12 cellular contexts compared by ENCODE assay signal in genomic region chr12:50542448-50542847, GRCh38. TPM values are rescaled to one million over a fixed set of nuclear protein-coding genes. Genes with fewer than 3 reads are reported as not detected.
DNase-seq lines count a peak whose midpoint lies in the region; ATAC-seq and TF ChIP-seq lines count a peak whose summit lies in the region.
"Had no signal": no experiment of that assay in that cellular context is flagged by ENCODE, and none has a peak within 500 bp of the region (broad histone marks: within the 10 kb centered on the region; RNA-seq: fewer than 3 reads in every experiment).

No MANE protein-coding gene starts in this region.

- peak overlapping the region; percentile 97 for H3K27ac ChIP-seq in smooth muscle cell (ENCODE audit: low read depth)

- no peak overlapping the region for H3K4me3 ChIP-seq in smooth muscle cell

- peaks cover 11% of the 10 kb centered on the region for H3K36me3 Mint-ChIP-seq in activated CD4-positive, alpha-beta T cell treated with anti-CD3 and anti-CD28 coated beads, Interleukin-2, amount 10 ng/mL, durations not matched to agents 24 days and 14 days (ENCODE audit: low read depth)

- intact Hi-C loops in activated CD4-positive, alpha-beta T cell treated with anti-CD3 and anti-CD28 coated beads, Interleukin-2, amount 10 ng/mL, durations not matched to agents 24 days and 14 days (cut with micrococcal nuclease), result loop anchor here (1.0 to 2.0 kb wide), 5 partner anchors 9 to 54 kb away; no protein-coding TSS in a partner anchor

- no peak for ATAC-seq in GM19023 (IDR thresholded peaks at IDR 0.05; ENCODE audit: unreplicated experiment)

- 90% methylated on average over 1 of the region's 1 CpG for whole genome bisulfite sequencing in smooth muscle cell (ENCODE audit: low lambda C conversion rate)

- H3K9me3 ChIP-seq in smooth muscle cell (replicated peaks; ENCODE audit: low read depth), result no peaks in the 10 kb centered on the region
- H3K9me3 ChIP-seq: Caco-2 had no signal

- no peak overlapping the region for H3K4me3 Mint-ChIP-seq in activated CD4-positive, alpha-beta T cell treated with anti-CD3 and anti-CD28 coated beads, Interleukin-2, amount 10 ng/mL, durations not matched to agents 24 days and 14 days
- H3K4me3 Mint-ChIP-seq: H9, memory B cell had no signal

- peaks cover 3% of the 10 kb centered on the region for H3F3A ChIP-seq in smooth muscle cell (ENCODE audit: low read depth)

- H3K9ac ChIP-seq in smooth muscle cell (ENCODE audit: low read depth), result peak overlapping the region; percentile 62

- peaks cover 90% of the 10 kb centered on the region for H3K79me2 ChIP-seq in smooth muscle cell (ENCODE audit: low read depth)

- no peak overlapping the region for H3K4me2 ChIP-seq in smooth muscle cell

- H3K4me1 Mint-ChIP-seq in activated CD4-positive, alpha-beta T cell treated with anti-CD3 and anti-CD28 coated beads, Interleukin-2, amount 10 ng/mL, durations not matched to agents 24 days and 14 days, result peaks cover 29% of the 10 kb centered on the region

- peak overlapping the region; percentile 91 for H3K27ac Mint-ChIP-seq in activated CD4-positive, alpha-beta T cell treated with anti-CD3 and anti-CD28 coated beads, Interleukin-2, amount 10 ng/mL, durations not matched to agents 24 days and 14 days
- H3K27ac Mint-ChIP-seq: H9, memory B cell had no signal

- no peaks in the 10 kb centered on the region for H3K27me3 ChIP-seq in smooth muscle cell (ENCODE audit: low read depth)

- H3K4me1 ChIP-seq in smooth muscle cell (ENCODE audit: low read depth), result peaks cover 26% of the 10 kb centered on the region

- H3K27me3 Mint-ChIP-seq in activated CD4-positive, alpha-beta T cell treated with anti-CD3 and anti-CD28 coated beads, Interleukin-2, amount 10 ng/mL, durations not matched to agents 24 days and 14 days, result no peaks in the 10 kb centered on the region
- H3K27me3 Mint-ChIP-seq: memory B cell had no signal

- H3K9me3 Mint-ChIP-seq in activated CD4-positive, alpha-beta T cell treated with anti-CD3 and anti-CD28 coated beads, Interleukin-2, amount 10 ng/mL, durations not matched to agents 24 days and 14 days, result no peaks in the 10 kb centered on the region
- H3K9me3 Mint-ChIP-seq: H9, memory B cell had no signal

- H3K36me3 ChIP-seq in smooth muscle cell (ENCODE audit: low read depth), result no peaks in the 10 kb centered on the region

- H2AFZ ChIP-seq in smooth muscle cell (ENCODE audit: low read depth), result no peak overlapping the region

- peak; percentile 65 for DNase-seq in activated CD4-positive, alpha-beta T cell treated with anti-CD3 and anti-CD28 coated beads, Interleukin-2, amount 10 ng/mL, durations not matched to agents 24 days and 14 days
- no peak for DNase-seq in activated CD4-positive, alpha-beta T cell treated with anti-CD3 and anti-CD28 coated beads, Interleukin-2, amount 50 U/mL, for 1 hour
- DNase-seq in NCI-H82 (lab: John Stamatoyannopoulos, UW) (peak; percentile 43), smooth muscle cell (lab: John Stamatoyannopoulos, UW; ENCODE audit: unreplicated experiment) (no peak), KG1 (lab: John Stamatoyannopoulos, UW) (no peak), GF-D8 (lab: John Stamatoyannopoulos, UW) (no peak)
- peak; percentile 13 for DNase-seq in central memory CD4-positive, alpha-beta T cell
- DNase-seq: Caco-2, H9, NCI-H510A treated with DMSO at 0.1 percent for 48 hours had no signal

- peaks cover 12% of the 10 kb centered on the region for H4K20me1 ChIP-seq in smooth muscle cell (ENCODE audit: low read depth)

- no peak for TF ChIP-seq CTCF in smooth muscle cell (IDR thresholded peaks at IDR 0.05; ENCODE audit: borderline replicate concordance, insufficient read depth, poor library complexity, severe bottlenecking)

RNA-seq across cellular contexts. Expression of gene DIP2B, which starts 37.7 kb away (rescaled TPM):
- total RNA-seq in activated CD4-positive, alpha-beta T cell treated with anti-CD3 and anti-CD28 coated beads, Interleukin-2, amount 10 ng/mL, durations not matched to agents 24 days and 14 days, result 26.4 and 29.4 TPM in 2 replicates
- 35.2 and 36.6 TPM in 2 replicates for total RNA-seq in smooth muscle cell
- polyA plus RNA-seq in smooth muscle cell, result 5.8 and 14.4 TPM in 2 replicates

Comparison
In these comparisons a context has a peak if more than half of its experiments do, and no peak if none do; other contexts are left out.
1. DNase-seq: peak in activated CD4-positive, alpha-beta T cell treated with anti-CD3 and anti-CD28 coated beads, Interleukin-2, amount 10 ng/mL, durations not matched to agents 24 days and 14 days (single experiment), NCI-H82 (single experiment) and central memory CD4-positive, alpha-beta T cell (single experiment); none in activated CD4-positive, alpha-beta T cell treated with anti-CD3 and anti-CD28 coated beads, Interleukin-2, amount 50 U/mL, for 1 hour (single experiment), smooth muscle cell (single experiment), KG1 (single experiment) and GF-D8 (single experiment).